Comparison of ENCODE assay signal across 8 cellular contexts in the genomic region with DNA sequence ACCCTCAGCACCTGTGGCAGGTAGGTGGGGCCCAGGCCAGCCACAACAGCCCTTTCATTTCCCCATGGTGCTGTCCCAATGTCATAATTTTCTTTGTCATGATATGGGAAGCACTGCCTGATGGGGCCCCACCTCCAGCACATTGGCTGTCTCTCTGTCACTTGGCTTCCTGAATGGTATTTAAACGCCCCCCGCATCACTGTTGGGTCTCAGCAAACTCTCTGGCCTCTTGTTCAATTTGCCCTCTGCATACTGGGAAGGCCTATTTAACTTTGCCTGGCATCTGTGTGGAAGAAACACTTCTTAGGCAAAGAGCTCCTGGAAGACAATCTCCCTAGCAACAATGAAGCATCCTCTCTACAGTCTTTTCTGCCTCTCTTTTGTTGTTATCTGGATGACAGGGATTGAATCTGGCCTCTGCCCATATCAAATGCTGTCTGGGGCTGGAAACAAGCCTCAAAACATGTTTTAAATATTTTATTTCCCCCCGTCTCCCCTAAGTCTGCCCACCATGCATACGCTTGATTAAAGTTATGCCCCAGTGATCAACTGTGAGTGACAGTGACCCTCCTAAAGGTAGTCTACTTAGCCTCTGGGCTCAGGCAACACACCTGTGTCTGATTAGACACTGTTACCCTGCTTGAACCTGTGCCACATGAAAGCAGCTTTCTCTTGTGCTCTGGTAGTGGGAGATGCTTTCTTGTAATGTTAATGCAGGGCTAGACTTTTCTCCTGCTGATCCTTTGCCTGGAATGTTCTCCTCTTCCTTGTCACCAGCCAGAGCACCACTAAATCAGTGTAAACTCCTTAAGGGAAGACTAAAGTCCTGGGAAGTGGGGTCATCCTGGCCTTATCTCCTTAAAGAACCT. TPM values are rescaled to one million over a fixed set of nuclear protein-coding genes. Genes with fewer than 3 reads are reported as not detected.
A peak's percentile ranks its signal among the peaks of the same experiment; 100 is the strongest.
DNase-seq lines count a peak whose midpoint lies in the region; ATAC-seq and TF ChIP-seq lines count a peak whose summit lies in the region.

No MANE protein-coding gene starts in this region.

- H3K27ac ChIP-seq in epithelial cell of prostate (peak overlapping the region; percentile 62), prostate gland (no peak overlapping the region)

- peak; percentile 44 for DNase-seq in CD1c-positive myeloid dendritic cell (ENCODE audit: extremely low spot score)
- DNase-seq in epithelial cell of prostate (ENCODE audit: low read depth, low spot score), result no peak
- DNase-seq in effector CD8-positive, alpha-beta T cell (lab: John Stamatoyannopoulos, UW), result no peak
- DNase-seq in prostate gland (ENCODE audit: low spot score), result no peak
- no peak for DNase-seq in NCI-H510A treated with DMSO at 0.1 percent for 48 hours (lab: John Stamatoyannopoulos, UW)
- no peak for DNase-seq in HK-2 (ENCODE audit: unreplicated experiment)

- intact Hi-C loops in prostate gland (cut with DNase I), result no loop called here

- H3K36me3 ChIP-seq in prostate gland, result no peaks in the 10 kb centered on the region

- 84% methylated on average over 4 of the region's 4 CpGs for WGBS in prostate gland

- TF ChIP-seq CTCF in prostate gland (IDR thresholded peaks at IDR 0.05), result no peak

- peak; percentile 17 for ATAC-seq in GM19372 (IDR thresholded peaks at IDR 0.05; ENCODE audit: low read depth, unreplicated experiment)
- peak; percentile 11 for ATAC-seq in HG03565 (IDR thresholded peaks at IDR 0.05; ENCODE audit: unreplicated experiment)

- H3K27me3 ChIP-seq in prostate gland (replicated peaks; ENCODE audit: insufficient read depth), result no peaks in the 10 kb centered on the region

- H3K4me3 ChIP-seq in prostate gland, result no peak overlapping the region

- H3K4me1 ChIP-seq in prostate gland (replicated peaks), result no peaks in the 10 kb centered on the region

- no peaks in the 10 kb centered on the region for H3K9me3 ChIP-seq in prostate gland

- no peak for TF ChIP-seq POLR2A in prostate gland (IDR thresholded peaks at IDR 0.05)

RNA-seq across cellular contexts. Expression of a gene that starts 35.0 kb away (rescaled TPM):
- 10 to 100 TPM; 38.5 to 75.5 TPM for total RNA-seq in prostate gland
